In the genomic region with DNA sequence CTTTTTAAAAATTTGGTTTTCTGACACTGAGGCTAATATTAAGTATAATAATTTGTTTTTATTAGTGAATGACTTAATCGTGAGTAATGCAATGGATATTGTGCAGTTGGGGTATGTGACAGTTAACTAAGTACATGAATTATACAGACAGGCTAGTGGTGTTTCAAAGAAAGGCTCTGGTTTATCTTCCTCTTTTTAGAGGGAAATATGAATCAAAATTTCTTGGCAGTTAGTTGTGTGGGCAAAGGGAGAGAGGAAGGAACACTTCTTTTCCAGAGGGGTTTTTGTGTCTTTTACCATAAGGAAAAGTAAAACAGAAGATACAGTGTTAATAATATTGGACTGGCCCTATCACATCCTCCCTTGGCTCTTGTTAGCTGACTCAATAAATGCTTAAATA, we compare ENCODE assay signal across 1 cellular context.
TF ChIP-seq lines count a peak whose summit lies in the region.

No MANE protein-coding gene starts in this region.

TF ChIP-seq in HepG2, 621 proteins besides CTCF, POLR2A, EP300 and RAD21:
- TF ChIP-seq MED8 (CRISPR knock-in tag; IDR thresholded peaks at IDR 0.05; ENCODE audit: insufficient replicate concordance) (no peak), MTA3 (CRISPR knock-in tag; IDR thresholded peaks at IDR 0.05) (no peak), ZNF33A (CRISPR knock-in tag; IDR thresholded peaks at IDR 0.05; ENCODE audit: borderline replicate concordance) (no peak), ZNF816 (CRISPR knock-in tag; IDR thresholded peaks at IDR 0.05; ENCODE audit: borderline replicate concordance) (no peak), NCOA1 (CRISPR knock-in tag; IDR thresholded peaks at IDR 0.05) (no peak), ZNF30 (CRISPR knock-in tag; IDR thresholded peaks at IDR 0.05) (no peak), SUZ12 (IDR thresholded peaks at IDR 0.05; ENCODE audit: low read depth, low read length) (no peak), PCBP2 (optimal IDR thresholded peaks at IDR 0.05; ENCODE audit: low read depth, low read length, poor library complexity, severe bottlenecking) (no peak), CCAR2 (optimal IDR thresholded peaks at IDR 0.05; ENCODE audit: low read depth, low read length) (no peak), ZNF264 (CRISPR knock-in tag; IDR thresholded peaks at IDR 0.05) (no peak), KMT2B (CRISPR knock-in tag; IDR thresholded peaks at IDR 0.05) (no peak)
- TF ChIP-seq, protein P1, sequence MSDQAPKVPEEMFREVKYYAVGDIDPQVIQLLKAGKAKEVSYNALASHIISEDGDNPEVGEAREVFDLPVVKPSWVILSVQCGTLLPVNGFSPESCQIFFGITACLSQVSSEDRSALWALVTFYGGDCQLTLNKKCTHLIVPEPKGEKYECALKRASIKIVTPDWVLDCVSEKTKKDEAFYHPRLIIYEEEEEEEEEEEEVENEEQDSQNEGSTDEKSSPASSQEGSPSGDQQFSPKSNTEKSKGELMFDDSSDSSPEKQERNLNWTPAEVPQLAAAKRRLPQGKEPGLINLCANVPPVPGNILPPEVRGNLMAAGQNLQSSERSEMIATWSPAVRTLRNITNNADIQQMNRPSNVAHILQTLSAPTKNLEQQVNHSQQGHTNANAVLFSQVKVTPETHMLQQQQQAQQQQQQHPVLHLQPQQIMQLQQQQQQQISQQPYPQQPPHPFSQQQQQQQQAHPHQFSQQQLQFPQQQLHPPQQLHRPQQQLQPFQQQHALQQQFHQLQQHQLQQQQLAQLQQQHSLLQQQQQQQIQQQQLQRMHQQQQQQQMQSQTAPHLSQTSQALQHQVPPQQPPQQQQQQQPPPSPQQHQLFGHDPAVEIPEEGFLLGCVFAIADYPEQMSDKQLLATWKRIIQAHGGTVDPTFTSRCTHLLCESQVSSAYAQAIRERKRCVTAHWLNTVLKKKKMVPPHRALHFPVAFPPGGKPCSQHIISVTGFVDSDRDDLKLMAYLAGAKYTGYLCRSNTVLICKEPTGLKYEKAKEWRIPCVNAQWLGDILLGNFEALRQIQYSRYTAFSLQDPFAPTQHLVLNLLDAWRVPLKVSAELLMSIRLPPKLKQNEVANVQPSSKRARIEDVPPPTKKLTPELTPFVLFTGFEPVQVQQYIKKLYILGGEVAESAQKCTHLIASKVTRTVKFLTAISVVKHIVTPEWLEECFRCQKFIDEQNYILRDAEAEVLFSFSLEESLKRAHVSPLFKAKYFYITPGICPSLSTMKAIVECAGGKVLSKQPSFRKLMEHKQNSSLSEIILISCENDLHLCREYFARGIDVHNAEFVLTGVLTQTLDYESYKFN (CRISPR knock-in tag; conservative IDR thresholded peaks at IDR 0.05), result no peak
